Comparison of ENCODE assay signal across 29 cellular contexts in genomic region chr20:8851446-8851845, GRCh38.
"Had no signal": no experiment of that assay in that cellular context is flagged by ENCODE, and none has a peak within 500 bp of the region (broad histone marks: within the 10 kb centered on the region; RNA-seq: fewer than 3 reads in every experiment).

No MANE protein-coding gene starts in this region.

- H3K9me3 ChIP-seq: esophagus muscularis mucosa, gastroesophageal sphincter, heart left ventricle, left lung, mucosa of descending colon, testis, tibial artery had no signal

- H3K9me3 Mint-ChIP-seq: endodermal cell; mesothelial cell of epicardium; nephron; stimulated activated effector memory CD8-positive, alpha-beta T cell treated with anti-CD3 and anti-CD28 coated beads, Interleukin-12 subunit alpha, Interleukin-12 subunit beta, amount 100 ng/mL, for 72 hours; type B pancreatic cell had no signal

- H3K27me3 ChIP-seq: esophagus muscularis mucosa, foreskin keratinocyte, gastroesophageal sphincter, heart left ventricle, hepatocyte, left lung, neural progenitor cell, testis, tibial artery had no signal

- H3K36me3 ChIP-seq: esophagus muscularis mucosa, gastroesophageal sphincter, heart left ventricle, left lung, neural progenitor cell, tibial artery had no signal

- H3K9ac ChIP-seq: neural progenitor cell, parathyroid adenoma had no signal

- H3K4me2 ChIP-seq: hepatocyte, neural progenitor cell had no signal

- H3K27me3 Mint-ChIP-seq: naive thymus-derived CD4-positive, alpha-beta T cell; progenitor cell of endocrine pancreas had no signal

- FAIRE-seq: colon, kidney had no signal

- H3K27ac ChIP-seq: dorsolateral prefrontal cortex, foreskin keratinocyte, heart left ventricle, hepatocyte, left lung, neural progenitor cell, parathyroid adenoma, testis, tibial artery had no signal

- H3K27ac Mint-ChIP-seq: endodermal cell; mesothelial cell of epicardium; naive thymus-derived CD4-positive, alpha-beta T cell; nephron; neural progenitor cell; progenitor cell of endocrine pancreas; stimulated activated effector memory CD8-positive, alpha-beta T cell treated with anti-CD3 and anti-CD28 coated beads, Interleukin-12 subunit alpha, Interleukin-12 subunit beta, amount 100 ng/mL, for 72 hours; type B pancreatic cell had no signal

- DNase-seq: dorsolateral prefrontal cortex; effector CD4-positive, alpha-beta T cell; endodermal cell; foreskin keratinocyte; heart left ventricle; kidney; left cardiac atrium; left lung; mesenchymal stem cell; mucosa of descending colon; naive thymus-derived CD4-positive, alpha-beta T cell; stimulated activated CD4-positive, alpha-beta T cell treated with anti-CD3 and anti-CD28 coated beads, Interleukin-2, amount 100 ng/mL, for 24 hours; stimulated activated CD4-positive, alpha-beta T cell treated with anti-CD3 and anti-CD28 coated beads, Interleukin-4, amount 100 ng/mL, for 24 hours; stimulated activated naive CD8-positive, alpha-beta T cell treated with anti-CD3 and anti-CD28 coated beads, Interleukin-15, Interleukin-2, amounts not matched to agents 100 U/mL and 50 U/mL, for 24 hours; substantia nigra; testis; tibial artery had no signal

- H3K79me2 ChIP-seq: hepatocyte, parathyroid adenoma had no signal

- H3K36me3 Mint-ChIP-seq: naive thymus-derived CD4-positive, alpha-beta T cell; neural progenitor cell; stimulated activated effector memory CD8-positive, alpha-beta T cell treated with anti-CD3 and anti-CD28 coated beads, Interleukin-12 subunit alpha, Interleukin-12 subunit beta, amount 100 ng/mL, for 72 hours; type B pancreatic cell had no signal

- H3K4me1 ChIP-seq: foreskin keratinocyte, parathyroid adenoma had no signal

- H3K4me3 Mint-ChIP-seq: endodermal cell; mesothelial cell of epicardium; naive thymus-derived CD4-positive, alpha-beta T cell; nephron; neural progenitor cell; stimulated activated effector memory CD8-positive, alpha-beta T cell treated with anti-CD3 and anti-CD28 coated beads, Interleukin-12 subunit alpha, Interleukin-12 subunit beta, amount 100 ng/mL, for 72 hours; type B pancreatic cell had no signal

- ATAC-seq: foreskin keratinocyte; gastroesophageal sphincter; heart left ventricle; left cardiac atrium; left lung; mucosa of descending colon; naive thymus-derived CD4-positive, alpha-beta T cell; sciatic nerve; stimulated activated effector memory CD8-positive, alpha-beta T cell treated with anti-CD3 and anti-CD28 coated beads, Interleukin-12 subunit alpha, Interleukin-12 subunit beta, amount 100 ng/mL, for 72 hours; stimulated activated naive CD8-positive, alpha-beta T cell treated with anti-CD3 and anti-CD28 coated beads, Interleukin-15, Interleukin-2, amounts not matched to agents 100 U/mL and 50 U/mL, for 24 hours had no signal

- H3K4me1 Mint-ChIP-seq: endodermal cell; mesothelial cell of epicardium; naive thymus-derived CD4-positive, alpha-beta T cell; stimulated activated effector memory CD8-positive, alpha-beta T cell treated with anti-CD3 and anti-CD28 coated beads, Interleukin-12 subunit alpha, Interleukin-12 subunit beta, amount 100 ng/mL, for 72 hours had no signal

- H2AFZ ChIP-seq: hepatocyte, neural progenitor cell, parathyroid adenoma had no signal

- H3K4me3 ChIP-seq: dorsolateral prefrontal cortex, esophagus muscularis mucosa, gastroesophageal sphincter, heart left ventricle, hepatocyte, left lung, mucosa of descending colon, neural progenitor cell, testis, tibial artery had no signal
